ENCODE assay signal across 14 cellular contexts in the genomic region with DNA sequence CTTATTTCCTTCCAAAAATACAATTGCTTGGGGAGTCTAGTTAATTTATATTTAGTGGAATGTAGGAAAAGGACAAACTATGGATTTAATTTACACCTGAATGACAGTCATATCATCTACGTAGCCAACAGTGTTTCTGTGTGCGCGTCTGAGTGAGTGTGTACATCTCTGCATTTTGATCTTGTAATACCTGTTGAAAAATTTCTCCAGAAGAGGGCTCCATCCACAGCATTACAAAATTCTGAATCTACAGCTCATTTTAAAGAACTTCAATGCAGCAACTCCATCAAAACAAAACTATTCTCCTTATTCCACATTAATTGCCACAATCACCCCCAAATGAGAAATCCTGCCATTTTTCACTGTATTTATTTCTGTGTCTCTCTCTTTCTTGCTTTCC. TPM values are rescaled to one million over a fixed set of nuclear protein-coding genes. Genes with fewer than 3 reads are reported as not detected.
A peak's percentile ranks its signal among the peaks of the same experiment; 100 is the strongest.
DNase-seq lines count a peak whose midpoint lies in the region; ATAC-seq and TF ChIP-seq lines count a peak whose summit lies in the region.
"Had no signal": no experiment of that assay in that cellular context is flagged by ENCODE, and none has a peak within 500 bp of the region (broad histone marks: within the 10 kb centered on the region; RNA-seq: fewer than 3 reads in every experiment).

No MANE protein-coding gene starts in this region.

- H3K36me3 ChIP-seq in breast epithelium (no peaks in the 10 kb centered on the region), RWPE2 (ENCODE audit: low read depth) (peaks cover 20% of the 10 kb centered on the region; the same call in 1 of the 2 replicates), suprapubic skin (no peaks in the 10 kb centered on the region)
- H3K36me3 ChIP-seq: BLaER1, lower lobe of right lung had no signal

- CTCF ChIA-PET in MCF 10A (lab: Yijun Ruan, JAX) = interaction anchor here (0.6 to 4.8 kb wide), 32 partner anchors 8 to 815 kb away, joined by 3 to 46 read pairs (median 4); no protein-coding TSS in a partner anchor

- WGBS in suprapubic skin = 59% methylated on average over 3 of the region's 3 CpGs

- TF ChIP-seq EP300 in suprapubic skin (IDR thresholded peaks at IDR 0.05) = no peak

- intact Hi-C loops in MCF 10A (cut with micrococcal nuclease) (loop anchor here (1.0 to 5.0 kb wide), 5 partner anchors 9 to 817 kb away; no protein-coding TSS in a partner anchor), breast epithelium (cut with DNase I; ENCODE audit: low total_unique reads) (no loop called here)

- H3K9me3 Mint-ChIP-seq in MCF 10A (ENCODE audit: unreplicated experiment) = no peaks in the 10 kb centered on the region
- H3K9me3 Mint-ChIP-seq in activated naive CD4-positive, alpha-beta T cell treated with anti-CD3 and anti-CD28 coated beads, Interleukin-2, amount 50 U/mL, for 72 hours = no peaks in the 10 kb centered on the region
- H3K9me3 Mint-ChIP-seq: stimulated activated memory B cell treated with anti-CD40 and anti-IgM and Interleukin-4, amounts not matched to agents 10 μg/mL and 1 μg/mL and 100 μg/mL, for 72 hours had no signal

- POLR2A ChIA-PET in MCF 10A (lab: Yijun Ruan, JAX) = interaction anchor here (0.8 to 1.6 kb wide), 7 partner anchors 8 to 725 kb away, joined by 3 to 5 read pairs (median 3); no protein-coding TSS in a partner anchor

- peak; percentile 54 for DNase-seq in MCF 10A (ENCODE audit: unreplicated experiment)
- DNase-seq in breast epithelium (ENCODE audit: low spot score in 2 of 2) = no peak
- DNase-seq in RWPE2 (ENCODE audit: low spot score) = no peak
- DNase-seq in fibroblast of peridontal ligament (ENCODE audit: extremely low read depth) = peak; percentile 52
- no peak for DNase-seq in suprapubic skin (ENCODE audit: low spot score in 2 of 2)
- DNase-seq in activated naive CD4-positive, alpha-beta T cell treated with anti-CD3 and anti-CD28 coated beads, Interleukin-2, amount 50 U/mL, for 72 hours (ENCODE audit: low spot score in 2 of 2) = no peak
- DNase-seq in NCI-H1048 (lab: John Stamatoyannopoulos, UW) = no peak
- DNase-seq: activated CD8-positive, alpha-beta memory T cell treated with anti-CD3 and anti-CD28 coated beads, Interleukin-2, amount 50 U/mL, for 48 hours; lower lobe of right lung; NCI-H187 had no signal

- no TSS peak for BruUV-seq in MCF 10A (replicated peaks; lab: Mats Ljungman, UMichigan)

- H3K27ac ChIP-seq in breast epithelium (peak overlapping the region in 1 of 2 donors; percentile 52), RWPE2 (ENCODE audit: poor library complexity, severe bottlenecking) (peak overlapping the region; percentile 100), suprapubic skin (peak overlapping the region; percentile 88)
- H3K27ac ChIP-seq: BLaER1, lower lobe of right lung had no signal

- H3K36me3 Mint-ChIP-seq in MCF 10A (ENCODE audit: insufficient read depth, unreplicated experiment) = peaks cover 6% of the 10 kb centered on the region
- H3K36me3 Mint-ChIP-seq in activated naive CD4-positive, alpha-beta T cell treated with anti-CD3 and anti-CD28 coated beads, Interleukin-2, amount 50 U/mL, for 72 hours = peaks cover 0 to 7% of the 10 kb centered on the region in 2 donors
- H3K36me3 Mint-ChIP-seq: stimulated activated memory B cell treated with anti-CD40 and anti-IgM and Interleukin-4, amounts not matched to agents 10 μg/mL and 1 μg/mL and 100 μg/mL, for 72 hours had no signal

- ATAC-seq in RWPE2 (ENCODE audit: low read depth) (no peak), GM18498 (IDR thresholded peaks at IDR 0.05; ENCODE audit: unreplicated experiment) (no peak)
- no peak for ATAC-seq in activated naive CD4-positive, alpha-beta T cell treated with anti-CD3 and anti-CD28 coated beads, Interleukin-2, amount 50 U/mL, for 72 hours
- ATAC-seq: lower lobe of right lung; stimulated activated memory B cell treated with anti-CD40 and anti-IgM and Interleukin-4, amounts not matched to agents 10 μg/mL and 1 μg/mL and 100 μg/mL, for 72 hours had no signal

- no peak for TF ChIP-seq POLR2A in breast epithelium (IDR thresholded peaks at IDR 0.05)
- TF ChIP-seq POLR2A in suprapubic skin (IDR thresholded peaks at IDR 0.05) = no peak

- H3K9me3 ChIP-seq in breast epithelium (no peaks in the 10 kb centered on the region), RWPE2 (ENCODE audit: severe bottlenecking) (no peaks in the 10 kb centered on the region), suprapubic skin (no peaks in the 10 kb centered on the region)
- H3K9me3 ChIP-seq: BLaER1, lower lobe of right lung had no signal

- peaks cover 0 to 38% of the 10 kb centered on the region in 2 donors for H3K27me3 ChIP-seq in breast epithelium
- no peaks in the 10 kb centered on the region for H3K27me3 ChIP-seq in RWPE2 (ENCODE audit: insufficient read depth, poor library complexity, severe bottlenecking)
- peaks cover 28% of the 10 kb centered on the region for H3K27me3 ChIP-seq in suprapubic skin
- H3K27me3 ChIP-seq: BLaER1 had no signal

- no peaks in the 10 kb centered on the region for H3K4me1 ChIP-seq in breast epithelium
- H3K4me1 ChIP-seq in RWPE2 (ENCODE audit: insufficient read depth, poor library complexity, severe bottlenecking) = peaks cover 73% of the 10 kb centered on the region
- peaks cover 84% of the 10 kb centered on the region for H3K4me1 ChIP-seq in suprapubic skin
- H3K4me1 ChIP-seq: BLaER1 had no signal

- TF ChIP-seq CTCF in MCF 10A (IDR thresholded peaks at IDR 0.05; ENCODE audit: unreplicated experiment) (peak; percentile 38), breast epithelium (IDR thresholded peaks at IDR 0.05) (no peak), RWPE2 (IDR thresholded peaks at IDR 0.05; ENCODE audit: poor library complexity, severe bottlenecking) (peak; percentile 74), suprapubic skin (IDR thresholded peaks at IDR 0.05) (no peak)

- H3K4me1 Mint-ChIP-seq in MCF 10A (ENCODE audit: insufficient read depth, unreplicated experiment) = peaks cover 60% of the 10 kb centered on the region

- H3K4me3 Mint-ChIP-seq in MCF 10A (ENCODE audit: unreplicated experiment) = peak overlapping the region; percentile 82
- H3K4me3 Mint-ChIP-seq: stimulated activated memory B cell treated with anti-CD40 and anti-IgM and Interleukin-4, amounts not matched to agents 10 μg/mL and 1 μg/mL and 100 μg/mL, for 72 hours had no signal

- no peak overlapping the region for H3K4me3 ChIP-seq in breast epithelium
- no peak overlapping the region for H3K4me3 ChIP-seq in RWPE2 (ENCODE audit: severe bottlenecking)
- no peak overlapping the region for H3K4me3 ChIP-seq in suprapubic skin
- H3K4me3 ChIP-seq: BLaER1, lower lobe of right lung, skin epidermis had no signal

- H3K27ac Mint-ChIP-seq in MCF 10A (ENCODE audit: low read depth, unreplicated experiment) = peak overlapping the region; percentile 96
- H3K27ac Mint-ChIP-seq in activated naive CD4-positive, alpha-beta T cell treated with anti-CD3 and anti-CD28 coated beads, Interleukin-2, amount 50 U/mL, for 72 hours = no peak overlapping the region
- H3K27ac Mint-ChIP-seq: stimulated activated memory B cell treated with anti-CD40 and anti-IgM and Interleukin-4, amounts not matched to agents 10 μg/mL and 1 μg/mL and 100 μg/mL, for 72 hours had no signal

- H3K27me3 Mint-ChIP-seq in MCF 10A (ENCODE audit: insufficient read depth, unreplicated experiment) = no peaks in the 10 kb centered on the region

RNA-seq across cellular contexts. Expression of a gene that starts 3.9 kb away (rescaled TPM):
- total RNA-seq in MCF 10A (2022) (49.3 and 55.2 TPM in 2 replicates), breast epithelium (10 to 100 TPM in 2 of 3 donors, 1 to 10 TPM in 1; 6.0 to 13.1 (median 11.5) TPM), suprapubic skin (100 to 1,000 TPM in 3 of 4 donors, 10 to 100 TPM in 1; 90.4 to 176 (median 139) TPM)
- not detected for total RNA-seq in activated naive CD4-positive, alpha-beta T cell treated with anti-CD3 and anti-CD28 coated beads, Interleukin-2, amount 50 U/mL, for 72 hours

Comparison
In these comparisons a context has a peak if more than half of its experiments do, and no peak if none do; other contexts are left out.
1. DNase-seq: peak in MCF 10A (single experiment) and fibroblast of peridontal ligament (single experiment); none in breast epithelium (0 of 2), RWPE2 (single experiment), suprapubic skin (0 of 2), activated naive CD4-positive, alpha-beta T cell treated with anti-CD3 and anti-CD28 coated beads, Interleukin-2, amount 50 U/mL, for 72 hours (0 of 2) and NCI-H1048 (single experiment).
2. CTCF ChIP-seq: peak in MCF 10A (single experiment) and RWPE2 (single experiment); none in breast epithelium (0 of 3) and suprapubic skin (0 of 2).
3. RNA of a gene that starts 3.9 kb away (total RNA-seq): 90.4 to 176 TPM in suprapubic skin, 49.3 to 55.2 TPM in MCF 10A and 6.0 to 13.1 TPM in breast epithelium; not detected in activated naive CD4-positive, alpha-beta T cell treated with anti-CD3 and anti-CD28 coated beads, Interleukin-2, amount 50 U/mL, for 72 hours; every median in the first group is over 4 times any median in the second.